10 cellular contexts compared by ENCODE assay signal in genomic region chr1:212470059-212470458, GRCh38. TPM values are rescaled to one million over a fixed set of nuclear protein-coding genes. Genes with fewer than 3 reads are reported as not detected.
DNase-seq lines count a peak whose midpoint lies in the region; FAIRE-seq and TF ChIP-seq lines count a peak whose summit lies in the region.
"Had no signal": no experiment of that assay in that cellular context is flagged by ENCODE, and none has a peak within 500 bp of the region (broad histone marks: within the 10 kb centered on the region; RNA-seq: fewer than 3 reads in every experiment).

No MANE protein-coding gene starts in this region.

- H3K36me3 ChIP-seq in breast epithelium (no peaks in the 10 kb centered on the region), kidney (ENCODE audit: control insufficient read depth in 1 of 2, insufficient read depth in 2 of 2, low read length in 2 of 2) (no peaks in the 10 kb centered on the region), stomach smooth muscle (ENCODE audit: control insufficient read depth in 2 of 2, insufficient read depth in 2 of 2, low read length in 2 of 2) (no peaks in the 10 kb centered on the region)

- TF ChIP-seq POLR2A in breast epithelium (IDR thresholded peaks at IDR 0.05): no peak

- H3K27ac Mint-ChIP-seq in HFFc6: peak overlapping the region; percentile 84
- no peak overlapping the region for H3K27ac Mint-ChIP-seq in activated CD4-positive, alpha-beta T cell treated with anti-CD3 and anti-CD28 coated beads, Interleukin-2, amount 10 ng/mL, durations not matched to agents 7 days and 5 days
- H3K27ac Mint-ChIP-seq: stimulated activated naive CD8-positive, alpha-beta T cell treated with anti-CD3 and anti-CD28 coated beads, Interleukin-15, amount 100 ng/mL, for 72 hours had no signal

- H3K9ac ChIP-seq in kidney (ENCODE audit: low read length in 2 of 2) (no peak overlapping the region), stomach smooth muscle (ENCODE audit: low read length in 2 of 2) (peak overlapping the region; percentile 47 to 55)

- H3K27me3 Mint-ChIP-seq in HFFc6 (ENCODE audit: insufficient read depth): peaks cover 14% of the 10 kb centered on the region
- H3K27me3 Mint-ChIP-seq in activated CD4-positive, alpha-beta T cell treated with anti-CD3 and anti-CD28 coated beads, Interleukin-2, amount 10 ng/mL, durations not matched to agents 7 days and 5 days: peaks cover 5% of the 10 kb centered on the region

- TF ChIP-seq CTCF in HFFc6 (IDR thresholded peaks at IDR 0.05) (no peak), breast epithelium (IDR thresholded peaks at IDR 0.05) (no peak), kidney (IDR thresholded peaks at IDR 0.05; ENCODE audit: borderline replicate concordance, extremely low read depth, insufficient read depth) (no peak)

- H3K27ac ChIP-seq in breast epithelium: peak overlapping the region; percentile 92 to 94
- no peak overlapping the region for H3K27ac ChIP-seq in kidney (ENCODE audit: low read depth in 2 of 2, low read length in 2 of 2)
- H3K27ac ChIP-seq in stomach smooth muscle (ENCODE audit: low read length): peak overlapping the region; percentile 69
- H3K27ac ChIP-seq: SK-N-MC had no signal

- intact Hi-C loops in breast epithelium (cut with DNase I; ENCODE audit: low total_unique reads): no loop called here
- intact Hi-C loops in kidney (cut with DNase I): no loop called here

- H3K9me3 ChIP-seq in breast epithelium (no peaks in the 10 kb centered on the region), kidney (ENCODE audit: control insufficient read depth in 1 of 2, low read length in 2 of 2) (no peaks in the 10 kb centered on the region), stomach smooth muscle (ENCODE audit: control insufficient read depth in 2 of 2, low read length in 2 of 2) (no peaks in the 10 kb centered on the region)

- peaks cover 4% of the 10 kb centered on the region; the same call in 1 of the 2 replicates for H3K9me3 Mint-ChIP-seq in HFFc6
- H3K9me3 Mint-ChIP-seq in activated CD4-positive, alpha-beta T cell treated with anti-CD3 and anti-CD28 coated beads, Interleukin-2, amount 10 ng/mL, durations not matched to agents 7 days and 5 days: no peaks in the 10 kb centered on the region
- H3K9me3 Mint-ChIP-seq: stimulated activated naive CD8-positive, alpha-beta T cell treated with anti-CD3 and anti-CD28 coated beads, Interleukin-15, amount 100 ng/mL, for 72 hours had no signal

- CTCF ChIA-PET in activated CD4-positive, alpha-beta T cell treated with anti-CD3 and anti-CD28 coated beads, Interleukin-2, amount 10 ng/mL, durations not matched to agents 7 days and 5 days (lab: Charles Lee): interaction anchor here (1.8 to 7.4 kb wide), 2 partner anchors 11 to 14 kb away, joined by 5 to 51 read pairs; no protein-coding TSS in a partner anchor

- FAIRE-seq in kidney (lab: Jason Lieb, UNC): no peak

- H3K36me3 Mint-ChIP-seq in HFFc6 (ENCODE audit: low read depth): peaks cover 4% of the 10 kb centered on the region; the same call in 1 of the 2 replicates
- H3K36me3 Mint-ChIP-seq in activated CD4-positive, alpha-beta T cell treated with anti-CD3 and anti-CD28 coated beads, Interleukin-2, amount 10 ng/mL, durations not matched to agents 7 days and 5 days (ENCODE audit: low read depth): no peaks in the 10 kb centered on the region

- peak; percentile 98 for DNase-seq in HFFc6
- DNase-seq in breast epithelium (ENCODE audit: low spot score in 2 of 2): peak; percentile 85 to 92
- peak; percentile 87 for DNase-seq in kidney
- no peak for DNase-seq in activated CD8-positive, alpha-beta memory T cell treated with anti-CD3 and anti-CD28 coated beads for 24 hours
- DNase-seq in activated CD4-positive, alpha-beta T cell treated with anti-CD3 and anti-CD28 coated beads, Interleukin-2, amount 10 ng/mL, durations not matched to agents 7 days and 5 days: no peak
- DNase-seq in activated CD4-positive, alpha-beta T cell treated with anti-CD3 and anti-CD28 coated beads, Interleukin-2, amount 50 U/mL, for 4 hours: no peak
- no peak for DNase-seq in HuH-7.5 (ENCODE audit: low spot score)
- DNase-seq: stimulated activated naive CD8-positive, alpha-beta T cell treated with anti-CD3 and anti-CD28 coated beads, Interleukin-15, amount 100 ng/mL, for 72 hours had no signal

- peak overlapping the region; percentile 74 for H3K4me3 Mint-ChIP-seq in HFFc6
- H3K4me3 Mint-ChIP-seq in activated CD4-positive, alpha-beta T cell treated with anti-CD3 and anti-CD28 coated beads, Interleukin-2, amount 10 ng/mL, durations not matched to agents 7 days and 5 days: no peak overlapping the region
- H3K4me3 Mint-ChIP-seq: stimulated activated naive CD8-positive, alpha-beta T cell treated with anti-CD3 and anti-CD28 coated beads, Interleukin-15, amount 100 ng/mL, for 72 hours had no signal

- peak overlapping the region in 2 of 3 donors; percentile 9 to 52 for H3K4me3 ChIP-seq in breast epithelium
- no peak overlapping the region for H3K4me3 ChIP-seq in kidney (ENCODE audit: low read length in 2 of 2)
- H3K4me3 ChIP-seq in stomach smooth muscle (ENCODE audit: low read length in 2 of 2): peak overlapping the region; percentile 37 to 52
- H3K4me3 ChIP-seq: SK-N-MC had no signal

- H3K27me3 ChIP-seq in breast epithelium (no peaks in the 10 kb centered on the region), stomach smooth muscle (ENCODE audit: control insufficient read depth in 1 of 2, insufficient read depth in 2 of 2, low read length in 2 of 2) (no peaks in the 10 kb centered on the region)

- H3K4me1 Mint-ChIP-seq in HFFc6 (ENCODE audit: low read depth): peaks cover 10% of the 10 kb centered on the region
- peaks cover 9% of the 10 kb centered on the region for H3K4me1 Mint-ChIP-seq in activated CD4-positive, alpha-beta T cell treated with anti-CD3 and anti-CD28 coated beads, Interleukin-2, amount 10 ng/mL, durations not matched to agents 7 days and 5 days

- peaks cover 4 to 12% of the 10 kb centered on the region in 2 donors for H3K4me1 ChIP-seq in breast epithelium
- no peaks in the 10 kb centered on the region for H3K4me1 ChIP-seq in kidney (ENCODE audit: control insufficient read depth in 1 of 2, insufficient read depth in 1 of 2, low read depth in 1 of 2, low read length in 2 of 2)
- H3K4me1 ChIP-seq in stomach smooth muscle (ENCODE audit: control insufficient read depth, insufficient read depth, low read length): peaks cover 13% of the 10 kb centered on the region

- POLR2A ChIA-PET in activated CD4-positive, alpha-beta T cell treated with anti-CD3 and anti-CD28 coated beads, Interleukin-2, amount 10 ng/mL, durations not matched to agents 7 days and 5 days (lab: Charles Lee): interaction anchor here (0.6 kb wide), 1 partner anchor 271 kb away, joined by 3 read pairs; no protein-coding TSS in a partner anchor

RNA-seq across cellular contexts. Expression of gene NENF, which starts 37.3 kb away (rescaled TPM):
- total RNA-seq in HFFc6 (2021; fragmentation: NEBNext Ultra II Directional; extraction: Animal tissue kit (Norgen Biotek cat#: 25700)): 10 to 100 TPM; 43.7 to 47.7 (median 46.3) TPM
- total RNA-seq in breast epithelium: 100 to 1,000 TPM in 2 of 3 donors, 10 to 100 TPM in 1; 78.9 to 142 (median 142) TPM
- total RNA-seq in kidney: 63.0 TPM
- 210 TPM for polyA plus RNA-seq in kidney (ENCODE audit: insufficient read depth, low read depth, low replicate concordance)
- total RNA-seq in activated CD4-positive, alpha-beta T cell treated with anti-CD3 and anti-CD28 coated beads, Interleukin-2, amount 10 ng/mL, durations not matched to agents 7 days and 5 days: 10 to 100 TPM; 28.3 to 29.3 TPM

RNA-seq across cellular contexts. Expression of gene PACC1, which starts 55.4 kb away (rescaled TPM):
- total RNA-seq in HFFc6 (2021; fragmentation: NEBNext Ultra II Directional; extraction: Animal tissue kit (Norgen Biotek cat#: 25700)): 1 to 10 TPM; 6.9 to 7.6 (median 7.4) TPM
- total RNA-seq in breast epithelium (1 to 10 TPM; 2.7 to 6.2 (median 4.2) TPM), kidney (8.7 TPM)
- 13.7 TPM for polyA plus RNA-seq in kidney (ENCODE audit: insufficient read depth, low read depth, low replicate concordance)
- 10 to 100 TPM in 1 of 2 experiments, 1 to 10 TPM in 1; 9.0 to 12.2 TPM for total RNA-seq in activated CD4-positive, alpha-beta T cell treated with anti-CD3 and anti-CD28 coated beads, Interleukin-2, amount 10 ng/mL, durations not matched to agents 7 days and 5 days

Comparison
In these comparisons a context has a peak if more than half of its experiments do, and no peak if none do; other contexts are left out.
1. DNase-seq: peak in HFFc6 (single experiment), breast epithelium (2 of 2) and kidney (single experiment); none in activated CD8-positive, alpha-beta memory T cell treated with anti-CD3 and anti-CD28 coated beads for 24 hours (single experiment), activated CD4-positive, alpha-beta T cell treated with anti-CD3 and anti-CD28 coated beads, Interleukin-2, amount 10 ng/mL, durations not matched to agents 7 days and 5 days (single experiment), activated CD4-positive, alpha-beta T cell treated with anti-CD3 and anti-CD28 coated beads, Interleukin-2, amount 50 U/mL, for 4 hours (0 of 2) and HuH-7.5 (single experiment).
2. H3K27ac ChIP-seq: peak in breast epithelium (2 of 2) and stomach smooth muscle (single experiment); none in kidney (0 of 2).
3. H3K4me3 ChIP-seq: peak in breast epithelium (2 of 3) and stomach smooth muscle (2 of 2); none in kidney (0 of 2).
4. H3K9ac ChIP-seq: peak in stomach smooth muscle (2 of 2); none in kidney (0 of 2).